Comparison of ENCODE assay signal across 7 cellular contexts in the genomic region with DNA sequence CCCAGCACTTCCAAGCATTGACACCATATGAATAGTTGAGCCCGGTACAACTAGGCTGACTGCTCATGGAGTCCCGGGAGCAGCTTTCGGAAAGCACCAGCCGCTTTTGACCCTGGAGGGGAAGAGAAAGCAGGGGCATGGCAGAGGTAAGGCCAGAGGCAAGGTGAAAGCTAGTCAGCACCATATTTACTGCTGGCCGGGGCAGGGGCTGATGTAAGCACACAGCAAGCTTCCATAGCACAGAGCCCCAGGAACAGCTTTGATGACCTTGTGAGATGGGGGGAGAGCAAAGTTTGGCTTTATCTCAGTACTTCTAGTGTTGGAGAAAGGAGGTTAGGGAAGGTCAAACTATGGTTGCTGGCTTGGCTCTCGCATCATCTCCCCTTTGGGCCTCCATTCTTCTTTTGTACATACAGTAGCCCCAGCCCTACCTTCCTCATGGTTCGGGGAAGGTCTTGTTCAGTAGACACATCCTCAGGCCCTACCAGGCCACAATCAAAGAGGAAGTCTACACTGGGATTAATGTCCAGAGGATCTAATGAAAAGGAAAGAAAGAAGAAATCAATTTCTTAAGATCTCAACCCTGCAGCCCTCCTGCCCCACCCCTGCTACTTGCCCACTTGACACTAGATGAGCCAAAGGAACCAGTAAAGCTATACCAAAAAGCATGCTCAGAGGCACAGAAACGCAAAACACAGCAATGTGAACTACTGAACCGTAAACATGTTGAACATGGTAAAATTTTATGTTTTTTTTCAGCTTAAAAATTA. TPM values are rescaled to one million over a fixed set of nuclear protein-coding genes. Genes with fewer than 3 reads are reported as not detected.
"Had no signal": no experiment of that assay in that cellular context is flagged by ENCODE, and none has a peak within 500 bp of the region (broad histone marks: within the 10 kb centered on the region; RNA-seq: fewer than 3 reads in every experiment).

No MANE protein-coding gene starts in this region.

- H3K4me3 Mint-ChIP-seq: GM23338, H9, IgD-negative memory B cell had no signal

- H3K4me2 ChIP-seq: GM23338 had no signal

- FAIRE-seq: H1, H54, HepG2 had no signal

- ATAC-seq: GM23338, HepG2 had no signal

- H3K9me3 Mint-ChIP-seq: GM23338, IgD-negative memory B cell had no signal

- H3K4me3 ChIP-seq: GM23338 had no signal

- H2AFZ ChIP-seq: GM23338 had no signal

- H3K4me1 Mint-ChIP-seq: GM23338, H9, IgD-negative memory B cell had no signal

- DNase-seq: H9, HCEC 1CT had no signal

- H3K27me3 Mint-ChIP-seq: IgD-negative memory B cell had no signal

- H3K27ac Mint-ChIP-seq: GM23338, IgD-negative memory B cell had no signal

RNA-seq across cellular contexts. Expression of a gene that starts 21.5 kb away (rescaled TPM):
- total RNA-seq: H1, H9 had no signal
- polyA plus RNA-seq: GM23338, IgD-negative memory B cell had no signal

RNA-seq across cellular contexts. Expression of a gene that starts 57.0 kb away (rescaled TPM):
- polyA plus RNA-seq: IgD-negative memory B cell had no signal
